8 cellular contexts compared by ENCODE assay signal in genomic region chr4:184734758-184735157, GRCh38. TPM values are rescaled to one million over a fixed set of nuclear protein-coding genes. Genes with fewer than 3 reads are reported as not detected.
A peak's percentile ranks its signal among the peaks of the same experiment; 100 is the strongest.
DNase-seq lines count a peak whose midpoint lies in the region; TF ChIP-seq lines count a peak whose summit lies in the region.

No MANE protein-coding gene starts in this region.

- in situ Hi-C loops in astrocyte of the spinal cord (cut with HindIII; ENCODE audit: low sequenced_read_pairs): no loop called here

- H3K27me3 Mint-ChIP-seq in mesothelial cell of epicardium (ENCODE audit: low read depth): no peaks in the 10 kb centered on the region

- TF ChIP-seq CTCF in 22Rv1 (IDR thresholded peaks at IDR 0.05): no peak
- no peak for TF ChIP-seq CTCF in HFF-Myc (IDR thresholded peaks at IDR 0.05; ENCODE audit: low read depth, low read length, missing control alignments)
- no peak for TF ChIP-seq CTCF in astrocyte of the spinal cord (IDR thresholded peaks at IDR 0.05; ENCODE audit: low read depth, low read length)
- TF ChIP-seq CTCF in mesothelial cell of epicardium (IDR thresholded peaks at IDR 0.05; ENCODE audit: unreplicated experiment): no peak

- H3K27ac Mint-ChIP-seq in mesothelial cell of epicardium: peak overlapping the region; percentile 91

- no peaks in the 10 kb centered on the region for H3K9me3 Mint-ChIP-seq in mesothelial cell of epicardium

- H3K4me1 Mint-ChIP-seq in mesothelial cell of epicardium: peaks cover 30% of the 10 kb centered on the region

- H3K27ac ChIP-seq in 22Rv1: peak overlapping the region; percentile 82

- no peaks in the 10 kb centered on the region for H3K36me3 Mint-ChIP-seq in mesothelial cell of epicardium

- H3K4me3 ChIP-seq in HFF-Myc (replicated peaks; ENCODE audit: low read depth, low read length) (peak overlapping the region; percentile 80), astrocyte of the spinal cord (ENCODE audit: low read depth, low read length) (peak overlapping the region; percentile 93)

- peak overlapping the region; percentile 96 for H3K4me3 Mint-ChIP-seq in mesothelial cell of epicardium

- DNase-seq in HFF-Myc (ENCODE audit: extremely low read depth, low read depth) (no peak), astrocyte of the spinal cord (ENCODE audit: low read depth, low spot score) (no peak), mesothelial cell of epicardium (ENCODE audit: low spot score in 2 of 2, unreplicated experiment in 2 of 2) (no peak), SKM-1 (lab: John Stamatoyannopoulos, UW; ENCODE audit: unreplicated experiment) (no peak), CD1c-positive myeloid dendritic cell (ENCODE audit: extremely low spot score) (no peak), SHP77 treated with DMSO at 0.1 percent for 48 hours (lab: John Stamatoyannopoulos, UW) (no peak), NCI-H2107 (lab: John Stamatoyannopoulos, UW) (no peak)

RNA-seq across cellular contexts. Expression of gene CENPU, which starts 0.9 kb away (rescaled TPM):
- 19.1 to 25.4 TPM (median 21.5 TPM) in 3 replicates for total RNA-seq in mesothelial cell of epicardium
